Comparison of ENCODE assay signal across 24 cellular contexts in genomic region chr5:56102885-56103284, GRCh38.
A peak's percentile ranks its signal among the peaks of the same experiment; 100 is the strongest.
DNase-seq lines count a peak whose midpoint lies in the region; ATAC-seq, FAIRE-seq and TF ChIP-seq lines count a peak whose summit lies in the region.
"Had no signal": no experiment of that assay in that cellular context is flagged by ENCODE, and none has a peak within 500 bp of the region (broad histone marks: within the 10 kb centered on the region; RNA-seq: fewer than 3 reads in every experiment).

No MANE protein-coding gene starts in this region.

- H3K9me3 ChIP-seq in A549 = no peaks in the 10 kb centered on the region
- no peaks in the 10 kb centered on the region for H3K9me3 ChIP-seq in CD4-positive, alpha-beta T cell (ENCODE audit: control insufficient read depth, low read length)
- H3K9me3 ChIP-seq: body of pancreas, gastroesophageal sphincter, mucosa of descending colon, stomach, tibial artery had no signal

- CTCF ChIA-PET in A549 (lab: Yijun Ruan, JAX) = interaction anchor here (1.2 kb wide), 2 partner anchors 99 to 173 kb away, joined by 3 to 4 read pairs; no protein-coding TSS in a partner anchor
- CTCF ChIA-PET in CD4-positive, alpha-beta T cell (lab: Charles Lee) = interaction anchor here (0.6 to 1.6 kb wide), 4 partner anchors 24 to 155 kb away, joined by 3 to 5 read pairs (median 4); no protein-coding TSS in a partner anchor

- WGBS in A549 (ENCODE audit: missing lambda C conversion rate) = 32% methylated on average over 1 of the region's 1 CpG

- H3K27me3 ChIP-seq in CD4-positive, alpha-beta T cell (ENCODE audit: control insufficient read depth, insufficient read depth, low read length) = no peaks in the 10 kb centered on the region
- no peaks in the 10 kb centered on the region for H3K27me3 ChIP-seq in GM23338 (ENCODE audit: insufficient read depth)
- H3K27me3 ChIP-seq: body of pancreas, gastroesophageal sphincter, stomach, tibial artery had no signal

- H3K27me3 Mint-ChIP-seq in CD4-positive, alpha-beta T cell = no peaks in the 10 kb centered on the region
- H3K27me3 Mint-ChIP-seq in GM23338 (ENCODE audit: insufficient read depth, low read depth, poor library complexity) = peaks cover 1% of the 10 kb centered on the region
- H3K27me3 Mint-ChIP-seq: activated CD4-positive, alpha-beta T cell treated with anti-CD3 and anti-CD28 coated beads for 36 hours; activated naive CD8-positive, alpha-beta T cell treated with anti-CD3 and anti-CD28 coated beads, Interleukin-2, amount 50 U/mL, for 24 hours had no signal

- H3K4me1 ChIP-seq in A549 (peaks cover 54% of the 10 kb centered on the region), GM23338 (ENCODE audit: insufficient read depth) (no peaks in the 10 kb centered on the region)

- H2AFZ ChIP-seq in GM23338 = no peak overlapping the region

- POLR2A ChIA-PET in A549 (lab: Yijun Ruan, JAX) = interaction anchor here (1.5 kb wide), 1 partner anchor 21 kb away, joined by 3 read pairs; no protein-coding TSS in a partner anchor
- POLR2A ChIA-PET in CD4-positive, alpha-beta T cell (lab: Charles Lee) = interaction anchor here (0.6 to 6.1 kb wide), 22 partner anchors 10 to 250 kb away, joined by 3 to 54 read pairs (median 6); partner anchors contain the start of gene IL6ST

- intact Hi-C loops in CD4-positive, alpha-beta T cell (cut with DNase I, micrococcal nuclease) = loop anchor here (2.0 to 5.0 kb wide), 5 partner anchors 46 to 120 kb away; partner anchors contain the start of gene IL6ST (in 1 of the 2)
- intact Hi-C loops in left cardiac atrium (cut with DNase I) = no loop called here

- H4K20me1 ChIP-seq in GM23338 (replicated peaks; ENCODE audit: insufficient read depth) = no peaks in the 10 kb centered on the region

- no peak for TF ChIP-seq POLR2A in A549 (IDR thresholded peaks at IDR 0.05; ENCODE audit: low read length)

- H3K79me2 ChIP-seq in GM23338 (replicated peaks; ENCODE audit: insufficient read depth) = no peaks in the 10 kb centered on the region

- peaks cover 27% of the 10 kb centered on the region for H3K36me3 Mint-ChIP-seq in CD4-positive, alpha-beta T cell (ENCODE audit: low read depth)
- H3K36me3 Mint-ChIP-seq in GM23338 (ENCODE audit: low read depth) = no peaks in the 10 kb centered on the region

- H3K27ac ChIP-seq in A549 (peak overlapping the region; percentile 1 to 62; a peak in 3 of 6 replicates), GM23338 (ENCODE audit: low read depth) (no peak overlapping the region)
- peak overlapping the region; percentile 72 for H3K27ac ChIP-seq in CD4-positive, alpha-beta T cell (ENCODE audit: low read depth, low read length)
- H3K27ac ChIP-seq: body of pancreas, epithelial cell of prostate, gastroesophageal sphincter, stomach, tibial artery had no signal

- no peaks in the 10 kb centered on the region for H3F3A ChIP-seq in GM23338 (replicated peaks; ENCODE audit: low read depth)

- TF ChIP-seq EP300 in A549 (IDR thresholded peaks at IDR 0.05) = no peak

- ATAC-seq in A549 = no peak
- no peak for ATAC-seq in CD4-positive, alpha-beta T cell (ENCODE audit: poor library complexity)
- ATAC-seq in HG03159 (IDR thresholded peaks at IDR 0.05; ENCODE audit: unreplicated experiment) = no peak
- ATAC-seq in GM23338 = no peak
- ATAC-seq in left cardiac atrium = no peak
- ATAC-seq: activated CD4-positive, alpha-beta T cell treated with anti-CD3 and anti-CD28 coated beads for 36 hours; activated naive CD8-positive, alpha-beta T cell treated with anti-CD3 and anti-CD28 coated beads, Interleukin-2, amount 50 U/mL, for 24 hours; body of pancreas; gastroesophageal sphincter; mucosa of descending colon had no signal

- H3K9me2 ChIP-seq in GM23338 (ENCODE audit: insufficient read depth) = no peaks in the 10 kb centered on the region

- no peak for FAIRE-seq in A549 (lab: Jason Lieb, UNC)
- FAIRE-seq: islet of Langerhans had no signal

- no peak for TF ChIP-seq RAD21 in A549 (conservative IDR thresholded peaks at IDR 0.05 in 1 of 2, IDR thresholded peaks at IDR 0.05 in 1 of 2)

- DNase-seq in A549 (ENCODE audit: low read depth in 1 of 2, low spot score in 1 of 2) (no peak), dermis blood vessel endothelial cell (peak; percentile 74), lung microvascular endothelial cell (ENCODE audit: low read depth in 2 of 2) (peak; percentile 64 to 71), GM23338 (ENCODE audit: low spot score) (no peak), left cardiac atrium (no peak)
- DNase-seq in CD4-positive, alpha-beta T cell = no peak
- DNase-seq: activated CD4-positive, alpha-beta T cell treated with anti-CD3 and anti-CD28 coated beads for 36 hours; activated naive CD8-positive, alpha-beta T cell treated with anti-CD3 and anti-CD28 coated beads, Interleukin-2, amount 50 U/mL, for 24 hours; body of pancreas; cerebellar nuclear complex; DMS79 treated with DMSO at 0.1 percent for 48 hours; H7; Karpas-422; mucosa of descending colon; NCI-H1694 treated with DMSO at 0.1 percent for 48 hours; NCI-H526 treated with DMSO at 0.1 percent for 48 hours; RPMI8226; stimulated activated CD8-positive, alpha-beta memory T cell treated with anti-CD3 and anti-CD28 coated beads, Interleukin-4, amount 100 ng/mL, for 48 hours; stomach; tibial artery had no signal

- peaks cover 2% of the 10 kb centered on the region for H3K9me3 Mint-ChIP-seq in CD4-positive, alpha-beta T cell
- H3K9me3 Mint-ChIP-seq in GM23338 = no peaks in the 10 kb centered on the region
- H3K9me3 Mint-ChIP-seq: activated naive CD8-positive, alpha-beta T cell treated with anti-CD3 and anti-CD28 coated beads, Interleukin-2, amount 50 U/mL, for 24 hours had no signal

- TF ChIP-seq CTCF in A549 (IDR thresholded peaks at IDR 0.05) (no peak), GM23338 (conservative IDR thresholded peaks at IDR 0.05; ENCODE audit: low read depth in 2 of 2) (no peak)
- no peak for TF ChIP-seq CTCF in CD4-positive, alpha-beta T cell (IDR thresholded peaks at IDR 0.05)

- H3K4me1 Mint-ChIP-seq in CD4-positive, alpha-beta T cell (ENCODE audit: low read depth) = peaks cover 89% of the 10 kb centered on the region
- no peaks in the 10 kb centered on the region for H3K4me1 Mint-ChIP-seq in GM23338

- peak overlapping the region; percentile 88 for H3K27ac Mint-ChIP-seq in CD4-positive, alpha-beta T cell
- H3K27ac Mint-ChIP-seq in GM23338 = no peak overlapping the region
- H3K27ac Mint-ChIP-seq: activated naive CD8-positive, alpha-beta T cell treated with anti-CD3 and anti-CD28 coated beads, Interleukin-2, amount 50 U/mL, for 24 hours had no signal

- peak overlapping the region; percentile 5 for H3K4me3 Mint-ChIP-seq in CD4-positive, alpha-beta T cell
- no peak overlapping the region for H3K4me3 Mint-ChIP-seq in GM23338
- H3K4me3 Mint-ChIP-seq: activated naive CD8-positive, alpha-beta T cell treated with anti-CD3 and anti-CD28 coated beads, Interleukin-2, amount 50 U/mL, for 24 hours had no signal

- no peaks in the 10 kb centered on the region for H3K36me3 ChIP-seq in GM23338 (ENCODE audit: insufficient read depth)
- H3K36me3 ChIP-seq: gastroesophageal sphincter, stomach, tibial artery had no signal

- H3K4me2 ChIP-seq in A549 (peak overlapping the region; percentile 8; the same call in 1 of the 3 replicates), GM23338 (no peak overlapping the region)

- H3K4me3 ChIP-seq in A549 = no peak overlapping the region
- no peak overlapping the region for H3K4me3 ChIP-seq in GM23338
- H3K4me3 ChIP-seq: body of pancreas, gastroesophageal sphincter, mucosa of descending colon, stomach, tibial artery had no signal

TF ChIP-seq in A549, 52 proteins besides CTCF, POLR2A, EP300 and RAD21 (continues in another document):
- TF ChIP-seq NR3C1 (IDR thresholded peaks at IDR 0.05) (no peak), HES2 (IDR thresholded peaks at IDR 0.05) (no peak), HDAC2 (IDR thresholded peaks at IDR 0.05) (no peak), GATA3 (IDR thresholded peaks at IDR 0.05; ENCODE audit: borderline replicate concordance) (no peak), CHD2 (IDR thresholded peaks at IDR 0.05; ENCODE audit: low read length, partially characterized antibody) (no peak), NPAS2 (CRISPR knock-in tag; IDR thresholded peaks at IDR 0.05; ENCODE audit: borderline replicate concordance) (no peak), HOXB5 (CRISPR knock-in tag; IDR thresholded peaks at IDR 0.05) (no peak), EHMT2 (IDR thresholded peaks at IDR 0.05; ENCODE audit: low read depth) (no peak)
- TF ChIP-seq, protein P1, sequence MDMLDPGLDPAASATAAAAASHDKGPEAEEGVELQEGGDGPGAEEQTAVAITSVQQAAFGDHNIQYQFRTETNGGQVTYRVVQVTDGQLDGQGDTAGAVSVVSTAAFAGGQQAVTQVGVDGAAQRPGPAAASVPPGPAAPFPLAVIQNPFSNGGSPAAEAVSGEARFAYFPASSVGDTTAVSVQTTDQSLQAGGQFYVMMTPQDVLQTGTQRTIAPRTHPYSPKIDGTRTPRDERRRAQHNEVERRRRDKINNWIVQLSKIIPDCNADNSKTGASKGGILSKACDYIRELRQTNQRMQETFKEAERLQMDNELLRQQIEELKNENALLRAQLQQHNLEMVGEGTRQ (IDR thresholded peaks at IDR 0.05) = no peak

TF ChIP-seq in GM23338, 12 proteins besides CTCF, POLR2A, EP300 and RAD21:
- no peak for TF ChIP-seq EZH2phosphoT487 (IDR thresholded peaks at IDR 0.05; ENCODE audit: unreplicated experiment)
- no peak for TF ChIP-seq ZNF114 (CRISPR knock-in tag; IDR thresholded peaks at IDR 0.05)
- TF ChIP-seq CREB1 (CRISPR knock-in tag; IDR thresholded peaks at IDR 0.05; ENCODE audit: low read depth) = no peak
- no peak for TF ChIP-seq POLR2AphosphoS5 (IDR thresholded peaks at IDR 0.05; ENCODE audit: low read depth)
- TF ChIP-seq NANOG (IDR thresholded peaks at IDR 0.05; ENCODE audit: borderline replicate concordance) = no peak

Comparison
In these comparisons a context has a peak if more than half of its experiments do, and no peak if none do; other contexts are left out.
1. DNase-seq: peak in dermis blood vessel endothelial cell (single experiment) and lung microvascular endothelial cell (2 of 2); none in A549 (0 of 2), CD4-positive, alpha-beta T cell (0 of 10), GM23338 (single experiment) and left cardiac atrium (single experiment).
2. intact Hi-C loops: an anchor here in CD4-positive, alpha-beta T cell (2.0 to 5.0 kb wide); none called in left cardiac atrium.